Comparison of ENCODE assay signal across 12 cellular contexts in genomic region chr6:36897629-36898028, GRCh38. TPM values are rescaled to one million over a fixed set of nuclear protein-coding genes. Genes with fewer than 3 reads are reported as not detected.
A peak's percentile ranks its signal among the peaks of the same experiment; 100 is the strongest.
DNase-seq lines count a peak whose midpoint lies in the region; ATAC-seq and TF ChIP-seq lines count a peak whose summit lies in the region.
"Had no signal": no experiment of that assay in that cellular context is flagged by ENCODE, and none has a peak within 500 bp of the region (broad histone marks: within the 10 kb centered on the region; RNA-seq: fewer than 3 reads in every experiment).

No MANE protein-coding gene starts in this region.

- TF ChIP-seq POLR2A in breast epithelium (IDR thresholded peaks at IDR 0.05), result no peak

- ATAC-seq in T-helper 17 cell (peak; percentile 70), GM18861 (IDR thresholded peaks at IDR 0.05; ENCODE audit: unreplicated experiment) (no peak), GM19452 (IDR thresholded peaks at IDR 0.05; ENCODE audit: unreplicated experiment) (no peak)
- ATAC-seq: mucosa of descending colon had no signal

- H3K9me3 Mint-ChIP-seq in MCF 10A (ENCODE audit: unreplicated experiment), result no peaks in the 10 kb centered on the region
- H3K9me3 Mint-ChIP-seq: stimulated activated naive CD8-positive, alpha-beta T cell treated with anti-CD3 and anti-CD28 coated beads, Interleukin-15, Interleukin-2, amounts not matched to agents 100 ng/mL and 50 ng/mL, for 24 hours had no signal

- TF ChIP-seq CTCF in MCF 10A (IDR thresholded peaks at IDR 0.05; ENCODE audit: unreplicated experiment) (no peak), breast epithelium (IDR thresholded peaks at IDR 0.05) (no peak)

- H3K4me3 Mint-ChIP-seq in MCF 10A (ENCODE audit: unreplicated experiment), result no peak overlapping the region
- H3K4me3 Mint-ChIP-seq in T-helper 17 cell, result no peak overlapping the region
- H3K4me3 Mint-ChIP-seq: stimulated activated naive CD8-positive, alpha-beta T cell treated with anti-CD3 and anti-CD28 coated beads, Interleukin-15, Interleukin-2, amounts not matched to agents 100 ng/mL and 50 ng/mL, for 24 hours had no signal

- peaks cover 8% of the 10 kb centered on the region for H3K36me3 ChIP-seq in breast epithelium

- H3K9me3 ChIP-seq in breast epithelium (no peaks in the 10 kb centered on the region), T-helper 17 cell (ENCODE audit: control insufficient read depth, low read length, poor library complexity, severe bottlenecking) (no peaks in the 10 kb centered on the region)
- H3K9me3 ChIP-seq: BLaER1, mucosa of descending colon had no signal

- H3K4me1 ChIP-seq in breast epithelium, result no peaks in the 10 kb centered on the region
- H3K4me1 ChIP-seq: BLaER1 had no signal

- peaks cover 8% of the 10 kb centered on the region for H3K4me1 Mint-ChIP-seq in MCF 10A (ENCODE audit: insufficient read depth, unreplicated experiment)
- H3K4me1 Mint-ChIP-seq in T-helper 17 cell, result peaks cover 14% of the 10 kb centered on the region

- H3K27ac Mint-ChIP-seq in MCF 10A (ENCODE audit: low read depth, unreplicated experiment) (no peak overlapping the region), T-helper 17 cell (peak overlapping the region; percentile 29)
- H3K27ac Mint-ChIP-seq: stimulated activated naive CD8-positive, alpha-beta T cell treated with anti-CD3 and anti-CD28 coated beads, Interleukin-15, Interleukin-2, amounts not matched to agents 100 ng/mL and 50 ng/mL, for 24 hours had no signal

- no peaks in the 10 kb centered on the region for H3K27me3 Mint-ChIP-seq in MCF 10A (ENCODE audit: insufficient read depth, unreplicated experiment)
- H3K27me3 Mint-ChIP-seq in T-helper 17 cell, result no peaks in the 10 kb centered on the region
- H3K27me3 Mint-ChIP-seq: stimulated activated naive CD8-positive, alpha-beta T cell treated with anti-CD3 and anti-CD28 coated beads, Interleukin-15, Interleukin-2, amounts not matched to agents 100 ng/mL and 50 ng/mL, for 24 hours had no signal

- DNase-seq in MCF 10A (ENCODE audit: unreplicated experiment) (peak; percentile 25), breast epithelium (ENCODE audit: low spot score in 2 of 2) (no peak), T-helper 17 cell (no peak), glomerular visceral epithelial cell (ENCODE audit: extremely low spot score) (peak; percentile 7), hepatic stellate cell (ENCODE audit: low spot score) (no peak), NCI-H2196 treated with DMSO at 0.1 percent for 48 hours (lab: John Stamatoyannopoulos, UW; ENCODE audit: unreplicated experiment) (no peak)
- DNase-seq: mucosa of descending colon, NCI-H1105 treated with DMSO at 0.1 percent for 48 hours had no signal

- H3K36me3 Mint-ChIP-seq in MCF 10A (ENCODE audit: insufficient read depth, unreplicated experiment), result peaks cover 49% of the 10 kb centered on the region
- peaks cover 3% of the 10 kb centered on the region for H3K36me3 Mint-ChIP-seq in T-helper 17 cell (ENCODE audit: low read depth)

- H3K27ac ChIP-seq in breast epithelium, result no peak overlapping the region
- H3K27ac ChIP-seq: BLaER1 had no signal

- POLR2A ChIA-PET in MCF 10A (lab: Yijun Ruan, JAX), result no interaction called here

- BruUV-seq in MCF 10A (replicated peaks; lab: Mats Ljungman, UMichigan), result no TSS peak

- no peak overlapping the region for H3K4me3 ChIP-seq in breast epithelium
- H3K4me3 ChIP-seq: BLaER1, mucosa of descending colon had no signal

- CTCF ChIA-PET in MCF 10A (lab: Yijun Ruan, JAX), result interaction anchor here (0.6 to 2.1 kb wide), 5 partner anchors 21 to 274 kb away, joined by 3 to 10 read pairs (median 4); no protein-coding TSS in a partner anchor

- no peaks in the 10 kb centered on the region for H3K27me3 ChIP-seq in breast epithelium
- H3K27me3 ChIP-seq: BLaER1 had no signal

- intact Hi-C loops in MCF 10A (cut with micrococcal nuclease) (no loop called here), breast epithelium (cut with DNase I; ENCODE audit: low total_unique reads) (no loop called here)

RNA-seq across cellular contexts. Expression of gene C6orf89, which starts 11.9 kb away (rescaled TPM):
- total RNA-seq in MCF 10A (2022) (36.9 and 43.1 TPM in 2 replicates), breast epithelium (10 to 100 TPM; 32.8 to 58.7 (median 45.4) TPM), T-helper 17 cell (10 to 100 TPM; 30.9 to 36.4 TPM)

RNA-seq across cellular contexts. Expression of gene PPIL1, which starts 23.0 kb away (rescaled TPM):
- total RNA-seq in MCF 10A (2022) (53.6 and 54.9 TPM in 2 replicates), breast epithelium (10 to 100 TPM in 2 of 3 donors, 1 to 10 TPM in 1; 4.5 to 24.7 (median 19.7) TPM), T-helper 17 cell (1 to 10 TPM; 3.8 to 4.5 TPM)

RNA-seq across cellular contexts. Expression of gene PI16, which starts 56.9 kb away (rescaled TPM):
- total RNA-seq in MCF 10A (2022) (not detected in 2 replicates), breast epithelium (10 to 100 TPM in 1 of 3 donors, 1 to 10 TPM in 2; 2.8 to 14.9 (median 5.2) TPM), T-helper 17 cell (10 to 100 TPM; 14.5 to 28.5 TPM)

RNA-seq across cellular contexts. Expression of gene CPNE5, which starts 58.4 kb away (rescaled TPM):
- total RNA-seq in MCF 10A (2022), result not detected in 2 replicates
- 1 to 10 TPM in 2 of 3 donors, under 1 TPM in 1; 0.96 to 5.2 (median 3.7) TPM for total RNA-seq in breast epithelium
- 10 to 100 TPM in 1 of 2 donors, 1 to 10 TPM in 1; 5.5 to 16.0 TPM for total RNA-seq in T-helper 17 cell

Comparison
In these comparisons a context has a peak if more than half of its experiments do, and no peak if none do; other contexts are left out.
1. DNase-seq: peak in MCF 10A (single experiment) and glomerular visceral epithelial cell (single experiment); none in breast epithelium (0 of 2), T-helper 17 cell (0 of 3), hepatic stellate cell (single experiment) and NCI-H2196 treated with DMSO at 0.1 percent for 48 hours (single experiment).